ENCODE assay signal across 8 cellular contexts in genomic region chr11:67421421-67422031, GRCh38. TPM values are rescaled to one million over a fixed set of nuclear protein-coding genes. Genes with fewer than 3 reads are reported as not detected.
DNase-seq lines count a peak whose midpoint lies in the region; ATAC-seq and TF ChIP-seq lines count a peak whose summit lies in the region.

No MANE protein-coding gene starts in this region.

- H3K27ac ChIP-seq in KOPT-K1 (ENCODE audit: low read depth, low read length, poor library complexity, severe bottlenecking): peak overlapping the region; percentile 21

- H3K4me1 Mint-ChIP-seq in CD14-positive monocyte: peaks cover 25% of the 10 kb centered on the region
- H3K4me1 Mint-ChIP-seq in neural crest cell: peaks cover 14% of the 10 kb centered on the region

- H3K36me3 Mint-ChIP-seq in CD14-positive monocyte: peaks cover 0 to 3% of the 10 kb centered on the region in 2 donors
- no peaks in the 10 kb centered on the region for H3K36me3 Mint-ChIP-seq in neural crest cell (ENCODE audit: low read depth)

- TF ChIP-seq CTCF in CD14-positive monocyte (IDR thresholded peaks at IDR 0.05): no peak
- no peak for TF ChIP-seq CTCF in choroid plexus epithelial cell (conservative IDR thresholded peaks at IDR 0.05; ENCODE audit: low read depth, low read length)
- no peak for TF ChIP-seq CTCF in neural crest cell (conservative IDR thresholded peaks at IDR 0.05)

- H3K9me3 ChIP-seq in KOPT-K1 (ENCODE audit: insufficient read depth, low read length, poor library complexity, severe bottlenecking): no peaks in the 10 kb centered on the region

- intact Hi-C loops in CD14-positive monocyte (cut with micrococcal nuclease): loop anchor here in 1 of 2 donors (1.0 kb wide), 1 partner anchor 19 kb away; no protein-coding TSS in a partner anchor

- H3K9me3 Mint-ChIP-seq in CD14-positive monocyte (peaks cover 0 to 5% (median 0%) of the 10 kb centered on the region in 7 donors), neural crest cell (no peaks in the 10 kb centered on the region)

- H3K27ac Mint-ChIP-seq in CD14-positive monocyte (peak overlapping the region in 1 of 7 donors; percentile 35), neural crest cell (ENCODE audit: unreplicated experiment) (no peak overlapping the region)

- ATAC-seq in GM21526 (IDR thresholded peaks at IDR 0.05; ENCODE audit: low FRiP score, unreplicated experiment) (no peak), HG02970 (IDR thresholded peaks at IDR 0.05; ENCODE audit: low FRiP score, unreplicated experiment) (no peak), HG03025 (IDR thresholded peaks at IDR 0.05; ENCODE audit: low FRiP score, unreplicated experiment) (no peak)

- peak overlapping the region; percentile 27 for H3K4me3 ChIP-seq in choroid plexus epithelial cell (ENCODE audit: low read depth, low read length)

- H3K4me3 Mint-ChIP-seq in CD14-positive monocyte: peak overlapping the region; percentile 57 to 67
- peak overlapping the region; percentile 72 for H3K4me3 Mint-ChIP-seq in neural crest cell

- DNase-seq in CD14-positive monocyte (ENCODE audit: low spot score): no peak
- no peak for DNase-seq in choroid plexus epithelial cell (ENCODE audit: low read depth)
- DNase-seq in neural crest cell (ENCODE audit: low read depth, low spot score): no peak
- DNase-seq in NCI-H82 treated with DMSO at 0.1 percent for 48 hours (lab: John Stamatoyannopoulos, UW; ENCODE audit: unreplicated experiment): no peak

- H3K27me3 Mint-ChIP-seq in CD14-positive monocyte (ENCODE audit: low read depth in 3 of 3) (peaks cover 22 to 39% (median 32%) of the 10 kb centered on the region in 3 donors), neural crest cell (ENCODE audit: low read depth) (peaks cover 15% of the 10 kb centered on the region)

- no peaks in the 10 kb centered on the region for H3K36me3 ChIP-seq in KOPT-K1 (ENCODE audit: insufficient read depth, low read length)

RNA-seq across cellular contexts. Expression of gene CARNS1, which starts 6.0 kb away (rescaled TPM):
- not detected for polyA plus RNA-seq in CD14-positive monocyte
- 0.07 and 0.12 TPM in 2 replicates for total RNA-seq in neural crest cell

RNA-seq across cellular contexts. Expression of gene RPS6KB2, which starts 6.8 kb away (rescaled TPM):
- polyA plus RNA-seq in CD14-positive monocyte: 10 to 100 TPM; 51.6 to 53.8 TPM
- total RNA-seq in neural crest cell: 48.4 and 55.0 TPM in 2 replicates

RNA-seq across cellular contexts. Expression of gene PTPRCAP, which starts 16.0 kb away (rescaled TPM):
- polyA plus RNA-seq in CD14-positive monocyte: 1 to 10 TPM; 2.1 to 2.8 TPM
- total RNA-seq in neural crest cell: 0.84 and 1.6 TPM in 2 replicates

RNA-seq across cellular contexts. Expression of gene TBC1D10C, which starts 17.6 kb away (rescaled TPM):
- polyA plus RNA-seq in CD14-positive monocyte: 10 to 100 TPM; 68.6 to 72.9 TPM
- 0.66 and 1.8 TPM in 2 replicates for total RNA-seq in neural crest cell

RNA-seq across cellular contexts. Expression of gene PPP1CA, which starts 19.9 kb away (rescaled TPM):
- polyA plus RNA-seq in CD14-positive monocyte: 100 to 1,000 TPM; 461 to 551 TPM
- total RNA-seq in neural crest cell: 222 and 223 TPM in 2 replicates
